Comparison of ENCODE assay signal across 8 cellular contexts in the genomic region with DNA sequence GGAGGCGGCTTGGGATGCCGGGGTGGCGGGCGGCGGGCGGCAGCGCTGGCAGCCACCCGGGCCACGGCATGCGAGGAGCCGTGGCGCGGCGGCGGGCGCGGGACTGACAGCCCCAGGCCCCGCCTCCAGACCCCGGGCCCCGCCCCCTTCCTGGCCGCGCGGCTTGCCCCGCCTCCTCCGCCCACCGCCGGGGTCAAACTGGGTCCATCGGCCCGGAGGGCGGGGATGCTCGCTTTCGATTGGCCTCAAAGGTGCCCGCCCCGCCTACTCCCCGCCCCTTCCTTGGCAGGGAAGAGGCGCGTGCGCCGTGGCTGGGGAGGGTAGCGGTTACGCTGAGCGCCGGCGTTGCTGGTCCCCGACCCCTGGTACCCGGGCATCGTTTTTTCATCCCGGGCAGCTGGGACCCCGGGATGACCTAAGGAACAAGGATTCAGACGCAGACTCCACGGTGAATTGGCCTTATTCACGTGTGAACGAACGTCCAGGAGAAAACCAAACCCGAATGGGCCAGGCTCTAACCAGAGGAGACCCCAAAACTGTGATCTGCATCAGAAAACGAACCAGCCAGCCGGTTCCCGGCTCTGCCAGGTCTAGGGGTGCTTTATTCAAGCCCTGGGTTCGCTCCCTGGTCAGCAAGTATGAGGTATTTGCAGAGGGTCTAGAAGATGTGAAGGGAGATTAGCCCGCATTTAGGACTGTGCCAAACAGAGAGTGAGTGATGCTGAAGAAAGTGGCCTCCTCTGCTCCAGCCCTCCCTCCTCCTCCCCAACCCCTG.
DNase-seq lines count a peak whose midpoint lies in the region; ATAC-seq and TF ChIP-seq lines count a peak whose summit lies in the region.

No MANE protein-coding gene starts in this region.

- TF ChIP-seq CTCF in DND-41 (IDR thresholded peaks at IDR 0.05; ENCODE audit: borderline replicate concordance, extremely low read depth, low read length, poor library complexity, severe bottlenecking) = no peak
- no peak for TF ChIP-seq CTCF in KMS-11 (conservative IDR thresholded peaks at IDR 0.05; ENCODE audit: low read depth, low read length)
- no peak for TF ChIP-seq CTCF in fibroblast of lung (conservative IDR thresholded peaks at IDR 0.05 in 1 of 2, IDR thresholded peaks at IDR 0.05 in 1 of 2; ENCODE audit: low read depth in 1 of 2, low read length in 2 of 2)

- H3K27ac Mint-ChIP-seq in naive B cell = peak overlapping the region in 4 of 6 donors; percentile 8 to 80 (median 55)

- H3K9me3 ChIP-seq in DND-41 (ENCODE audit: insufficient read depth, low read length, severe bottlenecking) (no peaks in the 10 kb centered on the region), fibroblast of lung (ENCODE audit: control insufficient read depth, insufficient read depth, low read depth, low read length) (no peaks in the 10 kb centered on the region)

- peaks cover 0 to 3% (median 0%) of the 10 kb centered on the region in 7 donors for H3K9me3 Mint-ChIP-seq in naive B cell

- H4K20me1 ChIP-seq in DND-41 (ENCODE audit: insufficient read depth, low read length) (peaks cover 19% of the 10 kb centered on the region), KMS-11 (ENCODE audit: insufficient read depth) (no peaks in the 10 kb centered on the region), fibroblast of lung (ENCODE audit: control insufficient read depth, extremely low read depth, insufficient read depth, low read length) (no peaks in the 10 kb centered on the region)

- H3K27me3 Mint-ChIP-seq in naive B cell = peaks cover 0 to 18% (median 11%) of the 10 kb centered on the region in 3 donors

- peak overlapping the region; percentile 61 to 66 for H3K4me3 ChIP-seq in DND-41 (ENCODE audit: low read depth in 1 of 2, low read length in 2 of 2)
- H3K4me3 ChIP-seq in KMS-11 (IDR thresholded peaks at IDR 0.05; ENCODE audit: insufficient read depth, low read depth, low read length) = peak overlapping the region; percentile 15
- H3K4me3 ChIP-seq in fibroblast of lung (replicated peaks in 1 of 4; ENCODE audit: control extremely low read depth in 1 of 4, insufficient read depth in 1 of 4, low read depth in 3 of 4, low read length in 4 of 4) = peak overlapping the region; percentile 60 to 86 (median 70)

- H3K4me3 Mint-ChIP-seq in naive B cell = peak overlapping the region in 5 of 8 donors; percentile 78 to 93 (median 84)

- H3K27me3 ChIP-seq in DND-41 (ENCODE audit: insufficient read depth, low read length, poor library complexity) (no peaks in the 10 kb centered on the region), KMS-11 (ENCODE audit: insufficient read depth, low read depth) (no peaks in the 10 kb centered on the region; the same call in 1 of the 2 replicates), fibroblast of lung (ENCODE audit: control insufficient read depth, insufficient read depth, low read length) (no peaks in the 10 kb centered on the region)

- H3K79me2 ChIP-seq in DND-41 (ENCODE audit: insufficient read depth, low read length) (peaks cover 50% of the 10 kb centered on the region), KMS-11 (ENCODE audit: insufficient read depth, low read depth) (no peaks in the 10 kb centered on the region), fibroblast of lung (ENCODE audit: control insufficient read depth, insufficient read depth, low read length) (no peaks in the 10 kb centered on the region)

- peaks cover 47% of the 10 kb centered on the region for H3K4me1 ChIP-seq in DND-41 (ENCODE audit: insufficient read depth, low read length)
- H3K4me1 ChIP-seq in KMS-11 (ENCODE audit: low read depth, poor library complexity, severe bottlenecking) = peaks cover 19% of the 10 kb centered on the region
- H3K4me1 ChIP-seq in fibroblast of lung (ENCODE audit: control insufficient read depth, extremely low read depth, insufficient read depth, low read length) = no peaks in the 10 kb centered on the region

- H3K36me3 ChIP-seq in DND-41 (ENCODE audit: insufficient read depth, low read length) (no peaks in the 10 kb centered on the region; the same call in 1 of the 2 replicates), KMS-11 (ENCODE audit: insufficient read depth) (no peaks in the 10 kb centered on the region), fibroblast of lung (ENCODE audit: control insufficient read depth, insufficient read depth, low read length) (no peaks in the 10 kb centered on the region)

- peak; percentile 89 for ATAC-seq in DND-41 (ENCODE audit: insufficient read depth, low read depth)
- peak; percentile 88 for ATAC-seq in GM21825 (IDR thresholded peaks at IDR 0.05; ENCODE audit: unreplicated experiment)
- peak; percentile 89 for ATAC-seq in naive B cell (ENCODE audit: low read depth in 2 of 2)

- peaks cover 8 to 15% (median 12%) of the 10 kb centered on the region in 3 donors for H3K4me1 Mint-ChIP-seq in naive B cell

- H3K27ac ChIP-seq in DND-41 (ENCODE audit: low read length) = peak overlapping the region; percentile 79
- H3K27ac ChIP-seq in KMS-11 = no peak overlapping the region
- H3K27ac ChIP-seq in fibroblast of lung (ENCODE audit: insufficient read depth, low read length) = no peak overlapping the region

- H3K4me2 ChIP-seq in DND-41 (ENCODE audit: insufficient read depth, low read length) (peak overlapping the region; percentile 94), KMS-11 (peak overlapping the region; percentile 98), fibroblast of lung (ENCODE audit: extremely low read depth, insufficient read depth, low read length) (peak overlapping the region; percentile 93)

- peak; percentile 98 for DNase-seq in DND-41
- peak; percentile 97 for DNase-seq in activated T-helper 1 cell treated with Interleukin-2 at 50 U/mL for 16 hours (ENCODE audit: low read depth)
- peak; percentile 88 to 89 for DNase-seq in fibroblast of lung (ENCODE audit: low read depth in 2 of 2)
- peak; percentile 95 for DNase-seq in naive B cell
- peak; percentile 97 for DNase-seq in stimulated activated CD8-positive, alpha-beta memory T cell treated with anti-CD3 and anti-CD28 coated beads, Interleukin-7, amount 100 ng/mL, for 48 hours (ENCODE audit: extremely low read depth in 1 of 2, low read depth in 1 of 2)

- H3K9ac ChIP-seq in DND-41 (ENCODE audit: low read depth, low read length) (peak overlapping the region; percentile 67), KMS-11 (peak overlapping the region; percentile 10; the same call in 1 of the 2 replicates), fibroblast of lung (ENCODE audit: insufficient read depth, low read length) (peak overlapping the region; percentile 30)

- no peaks in the 10 kb centered on the region for H3K36me3 Mint-ChIP-seq in naive B cell

- H2AFZ ChIP-seq in DND-41 (ENCODE audit: low read depth, low read length) = peak overlapping the region; percentile 84
- H2AFZ ChIP-seq in KMS-11 (ENCODE audit: low read depth) = peak overlapping the region; percentile 92
- peak overlapping the region; percentile 90 for H2AFZ ChIP-seq in fibroblast of lung (ENCODE audit: low read length)

TF ChIP-seq in PFSK-1, 5 proteins besides CTCF, POLR2A, EP300 and RAD21:
- TF ChIP-seq TAF1 (IDR thresholded peaks at IDR 0.05; ENCODE audit: borderline replicate concordance, insufficient read depth, low read length) = 0 out of 2 replicates have a peak, but pooled peaks have one; percentile 29
- TF ChIP-seq POLR2AphosphoS5 (IDR thresholded peaks at IDR 0.05; ENCODE audit: low read depth, low read length) = peak; percentile 81
- no peak for TF ChIP-seq SIN3A (IDR thresholded peaks at IDR 0.05; ENCODE audit: borderline replicate concordance, insufficient read depth, low read length)

Comparison
In these comparisons a context has a peak if more than half of its experiments do, and no peak if none do; other contexts are left out.
1. H3K4me3 ChIP-seq: peak in every context shown above with its lines; median percentile 70 in fibroblast of lung; 64 in DND-41; 15 in KMS-11.
2. H3K9ac ChIP-seq: peak in every context shown above with its lines; median percentile 67 in DND-41; 30 in fibroblast of lung; 10 in KMS-11.